ENCODE assay signal across 9 cellular contexts in genomic region chr5:38466444-38467189, GRCh38.
A peak's percentile ranks its signal among the peaks of the same experiment; 100 is the strongest.
DNase-seq lines count a peak whose midpoint lies in the region; ATAC-seq and TF ChIP-seq lines count a peak whose summit lies in the region.
"Had no signal": no experiment of that assay in that cellular context is flagged by ENCODE, and none has a peak within 500 bp of the region (broad histone marks: within the 10 kb centered on the region; RNA-seq: fewer than 3 reads in every experiment).

No MANE protein-coding gene starts in this region.

- H3K79me2 ChIP-seq in trophoblast cell (ENCODE audit: control insufficient read depth, insufficient read depth, low read length, poor library complexity), result peaks cover 2% of the 10 kb centered on the region

- peak overlapping the region; percentile 66 for H3K27ac ChIP-seq in AG04450 (ENCODE audit: low read depth, low read length)
- H3K27ac ChIP-seq in ascending aorta, result peak overlapping the region; percentile 91 to 95
- H3K27ac ChIP-seq in trophoblast cell (ENCODE audit: low read depth, low read length), result no peak overlapping the region

- H2BK120ac ChIP-seq in trophoblast cell (ENCODE audit: insufficient read depth, low read length, poor library complexity), result no peak overlapping the region

- no peak overlapping the region for H3K9ac ChIP-seq in trophoblast cell (ENCODE audit: low read length)

- H2BK12ac ChIP-seq in trophoblast cell (ENCODE audit: low read length), result no peak overlapping the region

- no peak overlapping the region for H3K4ac ChIP-seq in trophoblast cell (ENCODE audit: low read depth, low read length)

- no peak overlapping the region for H4K8ac ChIP-seq in trophoblast cell (ENCODE audit: low read depth, low read length)

- intact Hi-C loops in ascending aorta (cut with DNase I), result loop anchor here (1.0 to 5.0 kb wide), 4 partner anchors 20 to 611 kb away; partner anchors contain the start of gene OSMR
- intact Hi-C loops in head of caudate nucleus (cut with DNase I), result no loop called here

- H3K9me3 ChIP-seq in AG04450 (ENCODE audit: control insufficient read depth, insufficient read depth, low read length) (peaks cover 3% of the 10 kb centered on the region; the same call in 1 of the 2 replicates), ascending aorta (no peaks in the 10 kb centered on the region), trophoblast cell (ENCODE audit: insufficient read depth, low read depth, low read length) (peaks cover 4% of the 10 kb centered on the region)

- H3K14ac ChIP-seq in trophoblast cell (ENCODE audit: low read length), result no peak overlapping the region

- H4K91ac ChIP-seq in trophoblast cell (ENCODE audit: low read depth, low read length), result no peak overlapping the region

- H3K4me1 ChIP-seq in ascending aorta, result peaks cover 32 to 66% of the 10 kb centered on the region in 2 donors
- H3K4me1 ChIP-seq in trophoblast cell (ENCODE audit: control insufficient read depth in 1 of 2, insufficient read depth in 2 of 2, low read length in 2 of 2), result peaks cover 7 to 9% of the 10 kb centered on the region in 2 experiments

- H3K27me3 ChIP-seq in AG04450 (ENCODE audit: control insufficient read depth, insufficient read depth, low read length), result no peaks in the 10 kb centered on the region
- no peaks in the 10 kb centered on the region for H3K27me3 ChIP-seq in ascending aorta
- no peaks in the 10 kb centered on the region for H3K27me3 ChIP-seq in trophoblast cell (ENCODE audit: insufficient read depth, low read length)

- no peak overlapping the region for H3K4me3 ChIP-seq in AG04450 (ENCODE audit: low read depth, low read length)
- H3K4me3 ChIP-seq in ascending aorta, result peak overlapping the region; percentile 16 to 41
- H3K4me3 ChIP-seq in trophoblast cell (ENCODE audit: low read depth, low read length), result no peak overlapping the region

- TF ChIP-seq CTCF in AG04450 (IDR thresholded peaks at IDR 0.05; ENCODE audit: low read depth, low read length), result no peak
- no peak for TF ChIP-seq CTCF in ascending aorta (IDR thresholded peaks at IDR 0.05)

- H2BK5ac ChIP-seq in trophoblast cell (ENCODE audit: low read depth, low read length, poor library complexity), result no peak overlapping the region

- peaks cover 4% of the 10 kb centered on the region for H3K79me1 ChIP-seq in trophoblast cell (ENCODE audit: low read length)

- POLR2A ChIA-PET in AG04450 (lab: Yijun Ruan, JAX), result interaction anchor here (0.8 to 1.7 kb wide), 4 partner anchors 25 to 378 kb away, joined by 3 to 4 read pairs (median 3); no protein-coding TSS in a partner anchor

- ATAC-seq in HG03439 (IDR thresholded peaks at IDR 0.05; ENCODE audit: unreplicated experiment) (no peak), GM18870 (IDR thresholded peaks at IDR 0.05; ENCODE audit: unreplicated experiment) (no peak)

- H3K23ac ChIP-seq in trophoblast cell (ENCODE audit: low read length), result no peak overlapping the region

- no peak overlapping the region for H4K12ac ChIP-seq in trophoblast cell (ENCODE audit: low read depth, low read length)

- no peak overlapping the region for H3K4me2 ChIP-seq in trophoblast cell (ENCODE audit: low read length)

- H3K36me3 ChIP-seq in ascending aorta, result no peaks in the 10 kb centered on the region
- no peaks in the 10 kb centered on the region for H3K36me3 ChIP-seq in trophoblast cell (ENCODE audit: control insufficient read depth in 1 of 2, insufficient read depth in 2 of 2, low read length in 2 of 2)

- no CpG with 5 or more reads among the region's 23 CpGs for WGBS in trophoblast cell (ENCODE audit: extremely low coverage, insufficient coverage, insufficient read length)

- H2AFZ ChIP-seq in trophoblast cell (ENCODE audit: insufficient read depth, low read length, poor library complexity), result peak overlapping the region; percentile 50

- no peak overlapping the region for H2AK5ac ChIP-seq in trophoblast cell (ENCODE audit: low read length)

- H3K18ac ChIP-seq in trophoblast cell (ENCODE audit: low read length), result no peak overlapping the region

- CTCF ChIA-PET in AG04450 (lab: Charles Lee), result interaction anchor here (0.6 to 3.6 kb wide), 8 partner anchors 25 to 343 kb away, joined by 3 to 30 read pairs (median 4); no protein-coding TSS in a partner anchor

- DNase-seq in AG04450 (ENCODE audit: low read depth, low spot score), result no peak
- peak; percentile 39 to 92 for DNase-seq in ascending aorta (ENCODE audit: low spot score in 2 of 2)
- DNase-seq in head of caudate nucleus, result peak in 41 of 42 donors; percentile 37 to 86 (median 65)
- no peak for DNase-seq in trophoblast cell
- DNase-seq in epidermal melanocyte (ENCODE audit: insufficient read length, low spot score), result no peak
- DNase-seq in NCI-H187 (lab: John Stamatoyannopoulos, UW), result no peak
- DNase-seq: activated B cell treated with CpG ODN at 0.5 μM for 24 hours had no signal

Comparison
In these comparisons a context has a peak if more than half of its experiments do, and no peak if none do; other contexts are left out.
1. DNase-seq: peak in ascending aorta (2 of 2) and head of caudate nucleus (41 of 42); none in AG04450 (single experiment), trophoblast cell (0 of 2), epidermal melanocyte (single experiment) and NCI-H187 (0 of 2).
2. H3K4me3 ChIP-seq: peak in ascending aorta (2 of 2); none in AG04450 (single experiment) and trophoblast cell (single experiment).